ENCODE assay signal across 8 cellular contexts in the genomic region with DNA sequence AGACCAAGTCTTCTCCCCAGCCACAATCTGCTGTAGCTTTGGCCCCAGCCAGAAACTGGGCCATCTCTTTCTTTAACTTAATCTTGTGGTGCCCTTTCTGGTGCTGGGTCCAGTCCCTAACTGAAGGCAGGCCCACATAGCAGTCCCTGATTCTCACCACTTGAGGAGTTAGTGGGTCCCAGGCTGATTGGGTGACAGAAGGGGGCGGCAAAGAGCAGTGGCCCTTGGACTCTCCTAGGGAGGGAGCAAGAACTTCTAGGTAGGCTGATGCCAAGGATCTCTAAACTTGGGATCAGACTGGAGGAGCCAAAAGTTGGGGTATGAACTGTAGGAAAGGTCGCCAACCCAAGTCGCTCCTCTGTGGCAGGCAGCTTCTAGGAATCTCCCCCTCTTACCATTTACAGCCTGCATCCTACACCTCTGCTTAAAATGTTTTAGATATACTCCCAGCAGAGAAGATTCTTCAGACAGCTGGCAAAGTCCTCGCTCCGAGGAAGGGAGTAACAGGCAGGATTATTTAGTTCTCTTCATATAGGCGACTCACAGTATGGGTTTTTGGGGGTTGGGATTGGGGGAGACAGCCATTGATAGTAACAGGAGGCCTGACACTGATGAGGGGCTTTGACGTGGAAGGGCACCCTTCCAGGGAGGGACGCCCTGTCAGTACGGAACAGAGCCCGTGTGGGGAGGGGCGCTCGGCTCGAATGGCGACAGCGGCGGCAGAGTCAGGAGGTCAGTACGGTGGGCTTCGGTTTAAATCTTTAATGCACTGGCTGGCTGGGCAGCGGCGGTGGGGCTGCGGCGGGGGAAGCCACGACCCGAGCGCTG. TPM values are rescaled to one million over a fixed set of nuclear protein-coding genes. Genes with fewer than 3 reads are reported as not detected.
DNase-seq lines count a peak whose midpoint lies in the region; ATAC-seq and TF ChIP-seq lines count a peak whose summit lies in the region.

No MANE protein-coding gene starts in this region.

- no peaks in the 10 kb centered on the region for H3K9me3 ChIP-seq in right atrium auricular region
- H3K9me3 ChIP-seq in prostate gland = no peaks in the 10 kb centered on the region
- no peaks in the 10 kb centered on the region for H3K9me3 ChIP-seq in aorta (ENCODE audit: control insufficient read depth, low read length)

- peak; percentile 74 for ATAC-seq in aorta (ENCODE audit: low FRiP score)

- no peak for TF ChIP-seq POLR2A in prostate gland (IDR thresholded peaks at IDR 0.05)

- peak in 12 of 14 donors; percentile 14 to 64 (median 49) for DNase-seq in C1 segment of cervical spinal cord (lab: John Stamatoyannopoulos, UW)
- peak; percentile 61 for DNase-seq in GM19240 (ENCODE audit: insufficient read length, low spot score)
- DNase-seq in HuH-7 (ENCODE audit: low spot score) = peak; percentile 72
- DNase-seq in SW480 (ENCODE audit: low spot score) = peak; percentile 62
- peak in 51 of 58 donors; percentile 15 to 83 (median 56) for DNase-seq in anterior cingulate cortex (lab: John Stamatoyannopoulos, UW)
- peak; percentile 87 for DNase-seq in right atrium auricular region (ENCODE audit: low spot score)
- DNase-seq in prostate gland (ENCODE audit: low spot score) = peak; percentile 65
- DNase-seq in aorta = peak; percentile 88 to 93

- peak overlapping the region; percentile 99 to 100 for H3K27ac ChIP-seq in right atrium auricular region
- H3K27ac ChIP-seq in prostate gland = peak overlapping the region; percentile 96 to 99
- peak overlapping the region in 1 of 2 donors; percentile 78 for H3K27ac ChIP-seq in aorta (ENCODE audit: low read depth in 1 of 2, low read length in 2 of 2)

- TF ChIP-seq CTCF in right atrium auricular region (IDR thresholded peaks at IDR 0.05) (peak; percentile 56 to 85), prostate gland (IDR thresholded peaks at IDR 0.05) (peak; percentile 19 to 72 (median 50))

- H3K36me3 ChIP-seq in right atrium auricular region (peaks cover 7% of the 10 kb centered on the region), prostate gland (no peaks in the 10 kb centered on the region), aorta (ENCODE audit: control insufficient read depth in 1 of 2, insufficient read depth in 2 of 2, low read length in 1 of 2) (peaks cover 0 to 3% of the 10 kb centered on the region in 2 donors)

- peaks cover 0 to 20% of the 10 kb centered on the region in 2 donors for H3K4me1 ChIP-seq in right atrium auricular region
- H3K4me1 ChIP-seq in prostate gland (replicated peaks) = peaks cover 7% of the 10 kb centered on the region
- no peaks in the 10 kb centered on the region for H3K4me1 ChIP-seq in aorta (ENCODE audit: control insufficient read depth in 1 of 2, insufficient read depth in 2 of 2, low read length in 2 of 2)

- intact Hi-C loops in prostate gland (cut with DNase I) (loop anchor here (5.0 kb wide), 1 partner anchor 38 kb away; no protein-coding TSS in a partner anchor), aorta (cut with DNase I) (loop anchor here in 1 of 2 donors (10.0 kb wide), 2 partner anchors 330 to 410 kb away; a partner anchor contains a TSS)

- H3K27me3 ChIP-seq in right atrium auricular region (no peaks in the 10 kb centered on the region), prostate gland (replicated peaks; ENCODE audit: insufficient read depth) (no peaks in the 10 kb centered on the region), aorta (ENCODE audit: control insufficient read depth in 1 of 2, insufficient read depth in 2 of 2, low read length in 1 of 2) (no peaks in the 10 kb centered on the region)

- WGBS in prostate gland = 19% methylated on average over 18 of the region's 25 CpGs
- 4 to 7% methylated on average over 25 of the region's 25 CpGs for WGBS in aorta, 2 donors

- H3K4me3 ChIP-seq in right atrium auricular region (peak overlapping the region; percentile 77 to 78), prostate gland (peak overlapping the region; percentile 63 to 84), aorta (ENCODE audit: low read length in 2 of 2) (peak overlapping the region; percentile 18)

RNA-seq across cellular contexts. Expression of a gene that starts 2.0 kb away (rescaled TPM):
- total RNA-seq in right atrium auricular region = not detected
- not detected for total RNA-seq in prostate gland
- not detected for total RNA-seq in aorta
- polyA plus RNA-seq in aorta = not detected

RNA-seq across cellular contexts. Expression of a gene that starts 12.5 kb away (rescaled TPM):
- total RNA-seq in right atrium auricular region = 100 to 1,000 TPM in 1 of 2 donors, 10 to 100 TPM in 1; 58.2 to 108 TPM
- total RNA-seq in prostate gland = 10 to 100 TPM; 25.8 to 73.5 TPM
- 10 to 100 TPM; 33.7 to 66.4 TPM for total RNA-seq in aorta
- 10 to 100 TPM; 28.2 to 93.4 TPM for polyA plus RNA-seq in aorta

RNA-seq across cellular contexts. Expression of a gene that starts 18.0 kb away (rescaled TPM):
- total RNA-seq in right atrium auricular region = 10 to 100 TPM; 30.9 to 35.0 TPM
- total RNA-seq in prostate gland = 10 to 100 TPM; 55.2 to 55.9 TPM
- total RNA-seq in aorta = 10 to 100 TPM; 27.2 to 50.9 TPM
- polyA plus RNA-seq in aorta = 10 to 100 TPM; 29.2 to 98.1 TPM

RNA-seq across cellular contexts. Expression of a gene that starts 26.6 kb away (rescaled TPM):
- total RNA-seq in right atrium auricular region (under 1 TPM in 1 of 2 donors, not detected in 1; 0.63 TPM), prostate gland (1 to 10 TPM in 1 of 2 donors, not detected in 1; 1.8 TPM), aorta (10 to 100 TPM; 39.7 to 67.5 TPM)
- 1 to 10 TPM; 1.9 to 5.5 TPM for polyA plus RNA-seq in aorta

RNA-seq across cellular contexts. Expression of a gene that starts 26.9 kb away (rescaled TPM):
- total RNA-seq in right atrium auricular region = 10 to 100 TPM; 52.2 to 70.7 TPM
- total RNA-seq in prostate gland = 100 to 1,000 TPM; 103 to 142 TPM
- 10 to 100 TPM; 31.8 to 42.9 TPM for total RNA-seq in aorta
- 10 to 100 TPM; 26.3 to 48.1 TPM for polyA plus RNA-seq in aorta

Comparison
In these comparisons a context has a peak if more than half of its experiments do, and no peak if none do; other contexts are left out.
1. H3K4me3 ChIP-seq: peak in every context shown above with its lines; median percentile 78 in right atrium auricular region; 74 in prostate gland; 18 in aorta.